Comparison of ENCODE assay signal across 9 cellular contexts in genomic region chr18:286515-287310, GRCh38. TPM values are rescaled to one million over a fixed set of nuclear protein-coding genes. Genes with fewer than 3 reads are reported as not detected.
DNase-seq lines count a peak whose midpoint lies in the region; ATAC-seq, FAIRE-seq and TF ChIP-seq lines count a peak whose summit lies in the region.
"Had no signal": no experiment of that assay in that cellular context is flagged by ENCODE, and none has a peak within 500 bp of the region (broad histone marks: within the 10 kb centered on the region; RNA-seq: fewer than 3 reads in every experiment).

No MANE protein-coding gene starts in this region.

- H3K36me3 Mint-ChIP-seq in stimulated activated effector memory CD8-positive, alpha-beta T cell treated with anti-CD3 and anti-CD28 coated beads, Interleukin-12 subunit alpha, Interleukin-12 subunit beta, amount 100 ng/mL, for 72 hours: no peaks in the 10 kb centered on the region

- no peaks in the 10 kb centered on the region for H3K9me3 ChIP-seq in tibial nerve

- no peak for ATAC-seq in HG02763 (IDR thresholded peaks at IDR 0.05; ENCODE audit: unreplicated experiment)
- no peak for ATAC-seq in stimulated activated effector memory CD8-positive, alpha-beta T cell treated with anti-CD3 and anti-CD28 coated beads, Interleukin-12 subunit alpha, Interleukin-12 subunit beta, amount 100 ng/mL, for 72 hours

- no peaks in the 10 kb centered on the region for H3K36me3 ChIP-seq in tibial nerve

- no peak overlapping the region for H3K4me3 Mint-ChIP-seq in stimulated activated effector memory CD8-positive, alpha-beta T cell treated with anti-CD3 and anti-CD28 coated beads, Interleukin-12 subunit alpha, Interleukin-12 subunit beta, amount 100 ng/mL, for 72 hours

- DNase-seq in SIG-M5 treated with dmso at 0.1 percent for 504 hours (lab: John Stamatoyannopoulos, UW; ENCODE audit: unreplicated experiment): peak; percentile 15
- DNase-seq in SIG-M5 (lab: John Stamatoyannopoulos, UW): no peak
- peak; percentile 6 for DNase-seq in RWPE1 (ENCODE audit: low spot score)
- DNase-seq in foreskin fibroblast: peak; percentile 22 to 59
- DNase-seq in tibial nerve (ENCODE audit: low spot score in 2 of 2): no peak
- no peak for DNase-seq in H54 (ENCODE audit: insufficient read length, low spot score)
- no peak for DNase-seq in stimulated activated effector memory CD8-positive, alpha-beta T cell treated with anti-CD3 and anti-CD28 coated beads, Interleukin-12 subunit alpha, Interleukin-12 subunit beta, amount 100 ng/mL, for 72 hours (ENCODE audit: low spot score in 2 of 2)
- DNase-seq: central memory CD4-positive, alpha-beta T cell had no signal

- TF ChIP-seq CTCF in RWPE1 (conservative IDR thresholded peaks at IDR 0.05; ENCODE audit: low read depth) (peak; percentile 37), foreskin fibroblast (IDR thresholded peaks at IDR 0.05; ENCODE audit: low read depth, low read length) (peak; percentile 52), tibial nerve (IDR thresholded peaks at IDR 0.05) (peak in 3 of 5 experiments; percentile 25 to 38 (median 36))

- H3K4me1 Mint-ChIP-seq in stimulated activated effector memory CD8-positive, alpha-beta T cell treated with anti-CD3 and anti-CD28 coated beads, Interleukin-12 subunit alpha, Interleukin-12 subunit beta, amount 100 ng/mL, for 72 hours: no peaks in the 10 kb centered on the region

- no peaks in the 10 kb centered on the region for H3K9me3 Mint-ChIP-seq in stimulated activated effector memory CD8-positive, alpha-beta T cell treated with anti-CD3 and anti-CD28 coated beads, Interleukin-12 subunit alpha, Interleukin-12 subunit beta, amount 100 ng/mL, for 72 hours

- POLR2A ChIA-PET in RWPE1 (lab: Yijun Ruan, JAX; ENCODE audit: low non-redundant PET): no interaction called here

- H3K4me1 ChIP-seq in tibial nerve: no peaks in the 10 kb centered on the region

- no peak for FAIRE-seq in H54 (lab: Jason Lieb, UNC)

- CTCF ChIA-PET in RWPE1 (lab: Yijun Ruan, JAX): interaction anchor here (0.6 to 0.7 kb wide), 3 partner anchors 16 to 346 kb away, joined by 3 to 4 read pairs (median 3); no protein-coding TSS in a partner anchor

- H3K27ac ChIP-seq in RWPE1: no peak overlapping the region
- no peak overlapping the region for H3K27ac ChIP-seq in tibial nerve

- TF ChIP-seq POLR2A in tibial nerve (IDR thresholded peaks at IDR 0.05) (no peak), H54 (IDR thresholded peaks at IDR 0.05; ENCODE audit: low read depth, low read length) (no peak)

- no peak for TF ChIP-seq EP300 in tibial nerve (IDR thresholded peaks at IDR 0.05)

- H3K4me3 ChIP-seq in foreskin fibroblast (ENCODE audit: low read depth in 1 of 2, low read length in 2 of 2) (no peak overlapping the region), tibial nerve (no peak overlapping the region)

- no peak overlapping the region for H3K27ac Mint-ChIP-seq in stimulated activated effector memory CD8-positive, alpha-beta T cell treated with anti-CD3 and anti-CD28 coated beads, Interleukin-12 subunit alpha, Interleukin-12 subunit beta, amount 100 ng/mL, for 72 hours

- no peaks in the 10 kb centered on the region for H3K27me3 ChIP-seq in tibial nerve

- 61 to 64% methylated on average over 8 of the region's 8 CpGs for WGBS in tibial nerve, 2 donors

RNA-seq across cellular contexts. Expression of gene THOC1, which starts 18.9 kb away (rescaled TPM):
- total RNA-seq in tibial nerve: 10 to 100 TPM; 43.3 to 53.4 (median 50.7) TPM

Comparison
In these comparisons a context has a peak if more than half of its experiments do, and no peak if none do; other contexts are left out.
1. DNase-seq: peak in SIG-M5 treated with dmso at 0.1 percent for 504 hours (single experiment), RWPE1 (single experiment) and foreskin fibroblast (2 of 2); none in SIG-M5 (single experiment), tibial nerve (0 of 2), H54 (single experiment) and stimulated activated effector memory CD8-positive, alpha-beta T cell treated with anti-CD3 and anti-CD28 coated beads, Interleukin-12 subunit alpha, Interleukin-12 subunit beta, amount 100 ng/mL, for 72 hours (0 of 2).
2. Peak in every context shown above with its lines, with median percentiles within 50 percentile points of each other: CTCF ChIP-seq.